Comparison of ENCODE assay signal across 1 cellular context in the genomic region with DNA sequence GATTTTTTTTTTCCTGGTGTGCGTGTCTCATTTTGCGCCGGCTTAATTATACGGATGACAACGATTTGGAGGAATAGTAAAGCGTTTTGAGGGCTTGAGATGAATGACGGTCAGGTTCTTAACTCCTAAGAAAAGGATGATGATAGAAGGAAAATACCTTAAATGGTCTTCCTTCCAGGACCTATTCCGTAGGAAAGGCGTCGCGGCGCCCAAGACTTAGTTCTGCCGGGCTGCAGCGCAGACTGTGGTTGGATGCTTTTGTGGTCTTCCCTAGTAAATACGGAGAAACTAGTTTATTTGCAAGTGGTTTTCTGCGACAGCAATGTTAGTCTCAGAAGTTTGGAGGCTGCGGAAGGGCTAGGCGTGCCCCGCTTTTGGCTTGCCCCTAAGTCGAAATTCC.
TF ChIP-seq lines count a peak whose summit lies in the region.

No MANE protein-coding gene starts in this region.

TF ChIP-seq in H1, 55 proteins besides CTCF, POLR2A, EP300 and RAD21:
- TF ChIP-seq POU5F1 (IDR thresholded peaks at IDR 0.05; ENCODE audit: low read depth, low read length), result no peak
- no peak for TF ChIP-seq CBX8 (IDR thresholded peaks at IDR 0.05; ENCODE audit: borderline replicate concordance, low read depth, low read length)
- TF ChIP-seq, protein P1, sequence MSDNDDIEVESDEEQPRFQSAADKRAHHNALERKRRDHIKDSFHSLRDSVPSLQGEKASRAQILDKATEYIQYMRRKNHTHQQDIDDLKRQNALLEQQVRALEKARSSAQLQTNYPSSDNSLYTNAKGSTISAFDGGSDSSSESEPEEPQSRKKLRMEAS (IDR thresholded peaks at IDR 0.05), result no peak
- TF ChIP-seq MAFK (IDR thresholded peaks at IDR 0.05; ENCODE audit: low read depth, low read length), result no peak
- no peak for TF ChIP-seq TCF12 (IDR thresholded peaks at IDR 0.05; ENCODE audit: low read depth, low read length)
- TF ChIP-seq SUZ12 (IDR thresholded peaks at IDR 0.05; ENCODE audit: low read length), result no peak
- TF ChIP-seq CHD1 (IDR thresholded peaks at IDR 0.05; ENCODE audit: low read depth, low read length), result no peak
- TF ChIP-seq BCL11A (IDR thresholded peaks at IDR 0.05; ENCODE audit: low read depth in 2 of 2, low read length in 2 of 2), result no peak
- no peak for TF ChIP-seq RXRA (IDR thresholded peaks at IDR 0.05; ENCODE audit: insufficient read depth, low read depth, low read length)
- no peak for TF ChIP-seq ASH2L (IDR thresholded peaks at IDR 0.05; ENCODE audit: low read length)
